ENCODE assay signal across 1 cellular context in genomic region chr17:82881900-82882714, GRCh38.
TF ChIP-seq lines count a peak whose summit lies in the region.

No MANE protein-coding gene starts in this region.

TF ChIP-seq in HepG2, 621 proteins besides CTCF, POLR2A, EP300 and RAD21 (continued from another document and continues in another):
- peak; percentile 69 for TF ChIP-seq ARID4A (CRISPR knock-in tag; IDR thresholded peaks at IDR 0.05; ENCODE audit: borderline replicate concordance)
- TF ChIP-seq IRF9 (CRISPR knock-in tag; IDR thresholded peaks at IDR 0.05; ENCODE audit: borderline replicate concordance), result no peak
- TF ChIP-seq ZFX (CRISPR knock-in tag; IDR thresholded peaks at IDR 0.05; ENCODE audit: low read depth), result peak; percentile 76
- TF ChIP-seq ONECUT2 (CRISPR knock-in tag; IDR thresholded peaks at IDR 0.05), result no peak
- no peak for TF ChIP-seq ZNF713 (CRISPR knock-in tag; IDR thresholded peaks at IDR 0.05)
- no peak for TF ChIP-seq ZSCAN5A (CRISPR knock-in tag; IDR thresholded peaks at IDR 0.05; ENCODE audit: borderline replicate concordance)
- no peak for TF ChIP-seq SRF (IDR thresholded peaks at IDR 0.05; ENCODE audit: low read depth, low read length)
- TF ChIP-seq ZNF841 (CRISPR knock-in tag; IDR thresholded peaks at IDR 0.05; ENCODE audit: borderline replicate concordance), result no peak
- TF ChIP-seq GPN1 (CRISPR knock-in tag; IDR thresholded peaks at IDR 0.05; ENCODE audit: borderline replicate concordance), result no peak
- TF ChIP-seq KAT2B (IDR thresholded peaks at IDR 0.05; ENCODE audit: borderline replicate concordance, low read depth, low read length), result no peak
- TF ChIP-seq ZNF460 (CRISPR knock-in tag; IDR thresholded peaks at IDR 0.05; ENCODE audit: borderline replicate concordance), result no peak
- TF ChIP-seq ZNF501 (CRISPR knock-in tag; IDR thresholded peaks at IDR 0.05), result no peak
- TF ChIP-seq, protein P1, sequence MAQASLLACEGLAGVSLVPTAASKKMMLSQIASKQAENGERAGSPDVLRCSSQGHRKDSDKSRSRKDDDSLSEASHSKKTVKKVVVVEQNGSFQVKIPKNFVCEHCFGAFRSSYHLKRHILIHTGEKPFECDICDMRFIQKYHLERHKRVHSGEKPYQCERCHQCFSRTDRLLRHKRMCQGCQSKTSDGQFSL (CRISPR knock-in tag; IDR thresholded peaks at IDR 0.05), result 0 out of 2 replicates have a peak, but pooled peaks have one; percentile 20
- 0 out of 2 replicates have a peak, but pooled peaks have one; percentile 30 for TF ChIP-seq ZHX2 (IDR thresholded peaks at IDR 0.05; ENCODE audit: low read depth)
- TF ChIP-seq ZHX2 (CRISPR knock-in tag; IDR thresholded peaks at IDR 0.05; ENCODE audit: borderline replicate concordance), result no peak
- no peak for TF ChIP-seq TP53 (CRISPR knock-in tag; conservative IDR thresholded peaks at IDR 0.05)
- TF ChIP-seq NCOA2 (CRISPR knock-in tag; IDR thresholded peaks at IDR 0.05), result peak; percentile 61; the same call in 1 of the 2 replicates
- TF ChIP-seq ZBTB42 (CRISPR knock-in tag; IDR thresholded peaks at IDR 0.05), result no peak
- TF ChIP-seq KLF15 (CRISPR knock-in tag; IDR thresholded peaks at IDR 0.05; ENCODE audit: borderline replicate concordance), result no peak
- 0 out of 2 replicates have a peak, but pooled peaks have one; percentile 31 for TF ChIP-seq ZNF792 (CRISPR knock-in tag; IDR thresholded peaks at IDR 0.05)
- TF ChIP-seq PHF21A (CRISPR knock-in tag; IDR thresholded peaks at IDR 0.05), result peak; percentile 55; the same call in 1 of the 2 replicates
- TF ChIP-seq ARID5B (CRISPR knock-in tag; IDR thresholded peaks at IDR 0.05), result peak; percentile 81
- TF ChIP-seq ZSCAN12 (CRISPR knock-in tag; IDR thresholded peaks at IDR 0.05), result no peak
- TF ChIP-seq TCF7L2 (IDR thresholded peaks at IDR 0.05; ENCODE audit: low read depth, low read length), result no peak
- peak; percentile 47; the same call in 1 of the 2 replicates for TF ChIP-seq GATAD1 (CRISPR knock-in tag; IDR thresholded peaks at IDR 0.05)
- peak; percentile 51; the same call in 1 of the 2 replicates for TF ChIP-seq ZNF776 (CRISPR knock-in tag; IDR thresholded peaks at IDR 0.05)
- no peak for TF ChIP-seq NFYC (CRISPR knock-in tag; IDR thresholded peaks at IDR 0.05)
- no peak for TF ChIP-seq IRX3 (CRISPR knock-in tag; IDR thresholded peaks at IDR 0.05; ENCODE audit: borderline replicate concordance, low read depth)
- no peak for TF ChIP-seq DNMT1 (CRISPR knock-in tag; IDR thresholded peaks at IDR 0.05)
- TF ChIP-seq ZNF235 (CRISPR knock-in tag; IDR thresholded peaks at IDR 0.05; ENCODE audit: borderline replicate concordance), result no peak
- TF ChIP-seq NFIC (IDR thresholded peaks at IDR 0.05; ENCODE audit: low read length), result no peak
- TF ChIP-seq ZNF451 (CRISPR knock-in tag; IDR thresholded peaks at IDR 0.05), result 0 out of 2 replicates have a peak, but pooled peaks have one; percentile 61
- no peak for TF ChIP-seq ZNF143 (CRISPR knock-in tag; IDR thresholded peaks at IDR 0.05)
- no peak for TF ChIP-seq CC2D1A (CRISPR knock-in tag; IDR thresholded peaks at IDR 0.05)
- TF ChIP-seq EZH2 (conservative IDR thresholded peaks at IDR 0.05; ENCODE audit: low read depth, low read length), result no peak
- no peak for TF ChIP-seq RXRB (CRISPR knock-in tag; IDR thresholded peaks at IDR 0.05; ENCODE audit: borderline replicate concordance)
- no peak for TF ChIP-seq SKIL (CRISPR knock-in tag; IDR thresholded peaks at IDR 0.05; ENCODE audit: borderline replicate concordance)
- no peak for TF ChIP-seq NCOR1 (IDR thresholded peaks at IDR 0.05; ENCODE audit: borderline replicate concordance, low read length)
- 0 out of 2 replicates have a peak, but pooled peaks have one; percentile 27 for TF ChIP-seq KAT7 (CRISPR knock-in tag; IDR thresholded peaks at IDR 0.05; ENCODE audit: borderline replicate concordance)
- no peak for TF ChIP-seq ZNF597 (CRISPR knock-in tag; IDR thresholded peaks at IDR 0.05)
- no peak for TF ChIP-seq JARID2 (CRISPR knock-in tag; IDR thresholded peaks at IDR 0.05; ENCODE audit: insufficient replicate concordance)
- no peak for TF ChIP-seq ZNF510 (CRISPR knock-in tag; IDR thresholded peaks at IDR 0.05; ENCODE audit: low read depth)
